In genomic region chr22:42931421-42932196, GRCh38 we compare ENCODE assay signal across 8 cellular contexts.
DNase-seq lines count a peak whose midpoint lies in the region; ATAC-seq, FAIRE-seq and TF ChIP-seq lines count a peak whose summit lies in the region.

No MANE protein-coding gene starts in this region.

- TF ChIP-seq CTCF in cardiac fibroblast (IDR thresholded peaks at IDR 0.05; ENCODE audit: low read depth, low read length), result no peak
- TF ChIP-seq CTCF in natural killer cell (IDR thresholded peaks at IDR 0.05), result no peak

- peak overlapping the region; percentile 7 to 14 for H3K27ac Mint-ChIP-seq in natural killer cell

- no peaks in the 10 kb centered on the region for H3K9me3 Mint-ChIP-seq in natural killer cell

- peak; percentile 53 for ATAC-seq in GM18502 (IDR thresholded peaks at IDR 0.05; ENCODE audit: poor library complexity, unreplicated experiment)
- peak; percentile 38 for ATAC-seq in HG03039 (IDR thresholded peaks at IDR 0.05; ENCODE audit: unreplicated experiment)
- peak in 2 of 3 donors; percentile 48 to 67 for ATAC-seq in natural killer cell
- ATAC-seq in HG03457 (IDR thresholded peaks at IDR 0.05; ENCODE audit: unreplicated experiment), result no peak
- no peak for ATAC-seq in GM19467 (IDR thresholded peaks at IDR 0.05; ENCODE audit: unreplicated experiment)

- H3K36me3 Mint-ChIP-seq in natural killer cell, result no peaks in the 10 kb centered on the region

- no peak overlapping the region for H3K4me3 Mint-ChIP-seq in natural killer cell

- intact Hi-C loops in natural killer cell (cut with micrococcal nuclease), result no loop called here

- peaks cover 0 to 3% of the 10 kb centered on the region in 2 donors for H3K27me3 Mint-ChIP-seq in natural killer cell (ENCODE audit: low read depth in 2 of 2)

- DNase-seq in cardiac fibroblast (ENCODE audit: low read depth in 2 of 2) (peak; percentile 65 to 69), natural killer cell (no peak), urothelium cell line (ENCODE audit: low spot score) (no peak)
- no peak for DNase-seq in stimulated activated CD4-positive, alpha-beta T cell treated with anti-CD3 and anti-CD28 coated beads, Interleukin-1b, Interleukin-23, amount 100 ng/mL, for 48 hours

- FAIRE-seq in urothelium cell line (lab: Jason Lieb, UNC), result no peak

- H3K4me1 Mint-ChIP-seq in natural killer cell, result peaks cover 55 to 69% of the 10 kb centered on the region in 2 donors

- H3K4me3 ChIP-seq in cardiac fibroblast (replicated peaks in 1 of 2; ENCODE audit: low read depth in 2 of 2, low read length in 2 of 2), result no peak overlapping the region

Comparison
In these comparisons a context has a peak if more than half of its experiments do, and no peak if none do; other contexts are left out.
1. ATAC-seq: peak in GM18502 (single experiment), HG03039 (single experiment) and natural killer cell (2 of 3); none in HG03457 (single experiment) and GM19467 (single experiment).
2. DNase-seq: peak in cardiac fibroblast (2 of 2); none in natural killer cell (single experiment), urothelium cell line (single experiment) and stimulated activated CD4-positive, alpha-beta T cell treated with anti-CD3 and anti-CD28 coated beads, Interleukin-1b, Interleukin-23, amount 100 ng/mL, for 48 hours (single experiment).